Comparison of ENCODE assay signal across 22 cellular contexts in genomic region chr7:131081308-131081707, GRCh38.
DNase-seq lines count a peak whose midpoint lies in the region; ATAC-seq, FAIRE-seq and TF ChIP-seq lines count a peak whose summit lies in the region.
"Had no signal": no experiment of that assay in that cellular context is flagged by ENCODE, and none has a peak within 500 bp of the region (broad histone marks: within the 10 kb centered on the region; RNA-seq: fewer than 3 reads in every experiment).

No MANE protein-coding gene starts in this region.

- peaks cover 47% of the 10 kb centered on the region for H3K36me3 Mint-ChIP-seq in central memory CD8-positive, alpha-beta T cell (ENCODE audit: insufficient read depth)
- H3K36me3 Mint-ChIP-seq in stimulated activated effector memory CD8-positive, alpha-beta T cell treated with anti-CD3 and anti-CD28 coated beads, Interleukin-12 subunit alpha, Interleukin-12 subunit beta, amount 100 ng/mL, for 72 hours, result peaks cover 46% of the 10 kb centered on the region

- no peaks in the 10 kb centered on the region for H3K27me3 Mint-ChIP-seq in central memory CD8-positive, alpha-beta T cell
- H3K27me3 Mint-ChIP-seq: B cell; CD4-positive, alpha-beta T cell had no signal

- peaks cover 39% of the 10 kb centered on the region for H3K4me1 Mint-ChIP-seq in central memory CD8-positive, alpha-beta T cell
- H3K4me1 Mint-ChIP-seq in stimulated activated effector memory CD8-positive, alpha-beta T cell treated with anti-CD3 and anti-CD28 coated beads, Interleukin-12 subunit alpha, Interleukin-12 subunit beta, amount 100 ng/mL, for 72 hours, result peaks cover 42% of the 10 kb centered on the region

- DNase-seq in HepG2 (ENCODE audit: low spot score), result no peak
- no peak for DNase-seq in right lobe of liver
- DNase-seq in central memory CD8-positive, alpha-beta T cell (ENCODE audit: low spot score in 2 of 2), result no peak
- DNase-seq in stimulated activated effector memory CD8-positive, alpha-beta T cell treated with anti-CD3 and anti-CD28 coated beads, Interleukin-12 subunit alpha, Interleukin-12 subunit beta, amount 100 ng/mL, for 72 hours (ENCODE audit: low spot score in 2 of 2), result no peak
- DNase-seq in D721Med (ENCODE audit: insufficient read length, low spot score), result no peak
- DNase-seq: CD4-positive, alpha-beta T cell; CD8-positive, alpha-beta memory T cell; DMS53; DMS79 treated with DMSO at 0.1 percent for 48 hours; GF-D8; GOT3; HFFc6 had no signal

- H3K4me3 ChIP-seq in HepG2 (replicated peaks in 1 of 3; ENCODE audit: insufficient read depth in 1 of 3, low read depth in 2 of 3, low read length in 3 of 3), result no peak overlapping the region
- H3K4me3 ChIP-seq in right lobe of liver, result no peak overlapping the region
- H3K4me3 ChIP-seq: BLaER1, HAP-1 had no signal

- H3K4me1 ChIP-seq in HepG2 (ENCODE audit: insufficient read depth, low read length), result peaks cover 63% of the 10 kb centered on the region
- H3K4me1 ChIP-seq in right lobe of liver, result peaks cover 0 to 20% (median 7%) of the 10 kb centered on the region in 4 donors
- H3K4me1 ChIP-seq: BLaER1 had no signal

- no peak for TF ChIP-seq POLR2A in HepG2 (IDR thresholded peaks at IDR 0.05; ENCODE audit: insufficient read depth in 1 of 2, low read depth in 2 of 2, low read length in 2 of 2)
- TF ChIP-seq POLR2A in right lobe of liver (IDR thresholded peaks at IDR 0.05), result no peak

- no peaks in the 10 kb centered on the region; the same call in 1 of the 2 replicates for H4K20me1 ChIP-seq in HepG2 (ENCODE audit: insufficient read depth, low read length)

- FAIRE-seq in HepG2 (lab: Jason Lieb, UNC) (no peak), D721Med (lab: Jason Lieb, UNC) (no peak)
- FAIRE-seq: A204.1, GM12891, GM18507, H54 had no signal

- TF ChIP-seq EP300 in HepG2 (IDR thresholded peaks at IDR 0.05; ENCODE audit: low read depth in 2 of 2, low read length in 2 of 2), result no peak
- no peak for TF ChIP-seq EP300 in HepG2 (CRISPR knock-in tag; IDR thresholded peaks at IDR 0.05; ENCODE audit: borderline replicate concordance)

- in situ Hi-C loops in HepG2 (cut with HindIII; ENCODE audit: extremely low pct_ligation_motif_present, low pct_unique_long_range_greater_than_20kb), result no loop called here

- H3K4me2 ChIP-seq in HepG2 (ENCODE audit: low read depth, low read length), result no peak overlapping the region
- H3K4me2 ChIP-seq: BLaER1 had no signal

- peak overlapping the region; percentile 86 for H3K27ac Mint-ChIP-seq in central memory CD8-positive, alpha-beta T cell (ENCODE audit: low read depth)
- peak overlapping the region; percentile 35 for H3K27ac Mint-ChIP-seq in stimulated activated effector memory CD8-positive, alpha-beta T cell treated with anti-CD3 and anti-CD28 coated beads, Interleukin-12 subunit alpha, Interleukin-12 subunit beta, amount 100 ng/mL, for 72 hours
- H3K27ac Mint-ChIP-seq: B cell, HFFc6 had no signal

- H3K9me3 ChIP-seq in HepG2 (ENCODE audit: low read length), result no peaks in the 10 kb centered on the region
- H3K9me3 ChIP-seq in right lobe of liver, result no peaks in the 10 kb centered on the region
- H3K9me3 ChIP-seq: BLaER1, HAP-1 had no signal

- no peaks in the 10 kb centered on the region for H3K9me3 Mint-ChIP-seq in central memory CD8-positive, alpha-beta T cell
- no peaks in the 10 kb centered on the region for H3K9me3 Mint-ChIP-seq in stimulated activated effector memory CD8-positive, alpha-beta T cell treated with anti-CD3 and anti-CD28 coated beads, Interleukin-12 subunit alpha, Interleukin-12 subunit beta, amount 100 ng/mL, for 72 hours
- H3K9me3 Mint-ChIP-seq: HFFc6 had no signal

- peaks cover 79% of the 10 kb centered on the region for H3K79me2 ChIP-seq in HepG2 (ENCODE audit: insufficient read depth, low read length)

- H3K27me3 ChIP-seq in HepG2 (ENCODE audit: control insufficient read depth in 1 of 2, insufficient read depth in 2 of 2, low read length in 2 of 2), result no peaks in the 10 kb centered on the region
- H3K27me3 ChIP-seq in right lobe of liver, result no peaks in the 10 kb centered on the region
- H3K27me3 ChIP-seq: BLaER1 had no signal

- BruUV-seq in HepG2 (replicated peaks; lab: Mats Ljungman, UMichigan), result no TSS peak

- CTCF ChIA-PET in HepG2 (lab: Yijun Ruan, JAX; ENCODE audit: low intra/inter-chr PET ratio, low total read pairs), result no interaction called here

- no peak overlapping the region for H2AFZ ChIP-seq in HepG2 (ENCODE audit: low read length)

- H3K36me3 ChIP-seq in HepG2 (replicated peaks in 1 of 2; ENCODE audit: control insufficient read depth in 1 of 2, insufficient read depth in 2 of 2, low read length in 2 of 2), result peaks cover 0 to 11% of the 10 kb centered on the region in 2 experiments; a peak in 3 of 5 replicates
- no peaks in the 10 kb centered on the region for H3K36me3 ChIP-seq in right lobe of liver
- H3K36me3 ChIP-seq: BLaER1, HAP-1 had no signal

- no peak overlapping the region for H3K4me3 Mint-ChIP-seq in central memory CD8-positive, alpha-beta T cell
- no peak overlapping the region for H3K4me3 Mint-ChIP-seq in stimulated activated effector memory CD8-positive, alpha-beta T cell treated with anti-CD3 and anti-CD28 coated beads, Interleukin-12 subunit alpha, Interleukin-12 subunit beta, amount 100 ng/mL, for 72 hours
- H3K4me3 Mint-ChIP-seq: B cell, HFFc6 had no signal

- no peak for ATAC-seq in HepG2
- ATAC-seq in right lobe of liver, result no peak
- ATAC-seq in central memory CD8-positive, alpha-beta T cell (replicated peaks; ENCODE audit: extremely low read depth, poor library complexity, severe bottlenecking), result no peak
- no peak for ATAC-seq in stimulated activated effector memory CD8-positive, alpha-beta T cell treated with anti-CD3 and anti-CD28 coated beads, Interleukin-12 subunit alpha, Interleukin-12 subunit beta, amount 100 ng/mL, for 72 hours
- no peak for ATAC-seq in GM19452 (IDR thresholded peaks at IDR 0.05; ENCODE audit: unreplicated experiment)

- TF ChIP-seq RAD21 in HepG2 (CRISPR knock-in tag; IDR thresholded peaks at IDR 0.05), result no peak

- 100% methylated on average over 1 of the region's 1 CpG for WGBS in HepG2 (ENCODE audit: low lambda C conversion rate)
- 86% methylated on average over 1 of the region's 1 CpG for WGBS in right lobe of liver (ENCODE audit: insufficient coverage, low coverage, low lambda C conversion rate, missing lambda C conversion rate)

- POLR2A ChIA-PET in HepG2 (lab: Yijun Ruan, JAX), result no interaction called here

- TF ChIP-seq CTCF in HepG2 (CRISPR knock-in tag; IDR thresholded peaks at IDR 0.05) (no peak), right lobe of liver (IDR thresholded peaks at IDR 0.05) (no peak), D721Med (IDR thresholded peaks at IDR 0.05; ENCODE audit: insufficient read depth, missing control alignments) (no peak)

- H3K27ac ChIP-seq in HepG2 (ENCODE audit: extremely low read length, insufficient read depth, low read length) (no peak overlapping the region), right lobe of liver (no peak overlapping the region)
- H3K27ac ChIP-seq: 22Rv1, BLaER1, C4-2B had no signal

- intact Hi-C loops in HepG2 (cut with micrococcal nuclease; ENCODE audit: unreplicated experiment) (no loop called here), right lobe of liver (cut with DNase I) (no loop called here)

- no peak overlapping the region for H3K9ac ChIP-seq in HepG2 (ENCODE audit: insufficient read depth, low read depth, low read length)
- H3K9ac ChIP-seq: BLaER1 had no signal

TF ChIP-seq in HepG2, 621 proteins besides CTCF, POLR2A, EP300 and RAD21:
- TF ChIP-seq ARID2 (CRISPR knock-in tag; IDR thresholded peaks at IDR 0.05; ENCODE audit: borderline replicate concordance) (no peak), ZNF121 (CRISPR knock-in tag; IDR thresholded peaks at IDR 0.05) (peak; percentile 81)
TF ChIP-seq in HepG2: peak in this region for 1.
